ENCODE assay signal across 17 cellular contexts in the genomic region with DNA sequence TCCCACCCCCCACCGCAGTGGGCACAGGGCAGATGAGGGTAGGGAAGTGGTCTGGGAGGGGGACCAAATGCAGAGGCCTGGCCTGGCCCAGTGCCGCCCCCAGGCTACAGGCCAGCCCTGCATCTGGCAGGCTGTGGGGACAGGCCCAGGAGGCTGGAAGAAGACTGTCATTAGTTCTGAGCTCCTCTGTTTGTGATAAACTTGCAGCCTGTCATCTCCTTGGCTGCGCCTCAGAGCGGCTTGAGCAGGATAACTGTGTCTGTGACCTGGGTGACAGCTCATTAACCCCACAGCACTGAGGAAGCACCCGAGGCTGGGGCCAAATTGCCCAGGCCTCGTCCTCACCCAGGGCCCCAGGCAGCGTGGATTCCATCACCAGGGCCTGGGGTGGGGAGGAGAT. TPM values are rescaled to one million over a fixed set of nuclear protein-coding genes. Genes with fewer than 3 reads are reported as not detected.
DNase-seq lines count a peak whose midpoint lies in the region; ATAC-seq and TF ChIP-seq lines count a peak whose summit lies in the region.
"Had no signal": no experiment of that assay in that cellular context is flagged by ENCODE, and none has a peak within 500 bp of the region (broad histone marks: within the 10 kb centered on the region; RNA-seq: fewer than 3 reads in every experiment).

No MANE protein-coding gene starts in this region.

- TF ChIP-seq POLR2A in HCT116 (IDR thresholded peaks at IDR 0.05; ENCODE audit: borderline replicate concordance, extremely low read depth, insufficient read depth, insufficient read length): no peak

- H3K27ac ChIP-seq in HCT116 (ENCODE audit: low read depth, low read length): no peak overlapping the region; the same call in 1 of the 2 replicates
- H3K27ac ChIP-seq in mucosa of rectum (ENCODE audit: low read depth in 2 of 2, low read length in 2 of 2): peak overlapping the region; percentile 80 to 90
- H3K27ac ChIP-seq: HL-60 had no signal

- peak overlapping the region; percentile 3; the same call in 1 of the 2 replicates for H3K9ac ChIP-seq in HCT116 (ENCODE audit: low read length)
- H3K9ac ChIP-seq in adipocyte (ENCODE audit: low read length): peak overlapping the region; percentile 31
- H3K9ac ChIP-seq in mucosa of rectum (ENCODE audit: low read depth in 1 of 2, low read length in 2 of 2): peak overlapping the region in 1 of 2 donors; percentile 53

- TF ChIP-seq RAD21 in HCT116 (IDR thresholded peaks at IDR 0.05; ENCODE audit: low read depth): no peak

- POLR2A ChIA-PET in HCT116 (lab: Charles Lee): interaction anchor here (1.5 to 6.0 kb wide), 2 partner anchors 12 to 21 kb away, joined by 3 to 59 read pairs; no protein-coding TSS in a partner anchor

- H3K79me2 ChIP-seq in HCT116 (ENCODE audit: insufficient read depth, low read length): no peaks in the 10 kb centered on the region

- CTCF ChIA-PET in HCT116 (lab: Charles Lee): no interaction called here

- H3K4me3 ChIP-seq in HCT116 (replicated peaks in 1 of 2; ENCODE audit: low read depth in 1 of 2, low read length in 2 of 2) (no peak overlapping the region), adipocyte (ENCODE audit: low read length) (no peak overlapping the region), mucosa of rectum (ENCODE audit: low read length in 2 of 2) (no peak overlapping the region)
- H3K4me3 ChIP-seq: BLaER1 treated with 17β-estradiol and CSF1 and Interleukin-3, amounts not matched to agents 10 nM and 100 nM had no signal

- H3K4me2 ChIP-seq in HCT116 (ENCODE audit: low read length): no peak overlapping the region
- H3K4me2 ChIP-seq: BLaER1 treated with 17β-estradiol and CSF1 and Interleukin-3, amounts not matched to agents 10 nM and 100 nM had no signal

- no peak for ATAC-seq in HCT116
- ATAC-seq in GM19463 (IDR thresholded peaks at IDR 0.05; ENCODE audit: unreplicated experiment): no peak
- no peak for ATAC-seq in sciatic nerve
- ATAC-seq: PC-3 had no signal

- TF ChIP-seq CTCF in HCT116 (IDR thresholded peaks at IDR 0.05 in 2 of 3, conservative IDR thresholded peaks at IDR 0.05 in 1 of 3; ENCODE audit: borderline replicate concordance in 1 of 3, insufficient read depth in 1 of 3, low read depth in 2 of 3, low read length in 2 of 3): no peak

- H2AFZ ChIP-seq in HCT116 (ENCODE audit: low read depth, low read length, poor library complexity, severe bottlenecking): no peak overlapping the region

- DNase-seq in AG08395 (ENCODE audit: low spot score) (peak; percentile 34), HCT116 (ENCODE audit: low read depth, low spot score) (no peak), adipocyte (ENCODE audit: low read depth) (no peak), GM03348 (ENCODE audit: low spot score) (no peak), nucleus accumbens (lab: John Stamatoyannopoulos, UW) (no peak), sciatic nerve (ENCODE audit: low spot score) (no peak)
- DNase-seq: HCEC 1CT; KBM-7; NCI-H1092; NCI-H345; NK-92 treated with Interleukin-12 subunit alpha and Interleukin-12 subunit beta, amount 100 ng/mL, for 24 hours; PC-3; Right ventricle myocardium superior had no signal

- H3K36me3 ChIP-seq in HCT116 (ENCODE audit: control insufficient read depth in 1 of 2, insufficient read depth in 2 of 2, low read length in 2 of 2) (no peaks in the 10 kb centered on the region), adipocyte (ENCODE audit: control insufficient read depth, insufficient read depth, low read length, severe bottlenecking) (peaks cover 11% of the 10 kb centered on the region), mucosa of rectum (ENCODE audit: control insufficient read depth in 2 of 2, insufficient read depth in 2 of 2, low read length in 2 of 2) (peaks cover 0 to 15% of the 10 kb centered on the region in 2 donors)
- H3K36me3 ChIP-seq: BLaER1 treated with 17β-estradiol and CSF1 and Interleukin-3, amounts not matched to agents 10 nM and 100 nM had no signal

- peaks cover 57 to 71% of the 10 kb centered on the region in 2 experiments for H3K4me1 ChIP-seq in HCT116 (ENCODE audit: control insufficient read depth in 1 of 2, insufficient read depth in 2 of 2, low read length in 2 of 2)
- peaks cover 31% of the 10 kb centered on the region for H3K4me1 ChIP-seq in adipocyte (ENCODE audit: control insufficient read depth, insufficient read depth, low read length)
- H3K4me1 ChIP-seq in mucosa of rectum (ENCODE audit: control insufficient read depth in 2 of 2, insufficient read depth in 2 of 2, low read length in 2 of 2): peaks cover 39 to 62% of the 10 kb centered on the region in 2 donors

- H3K9me2 ChIP-seq in HCT116 (ENCODE audit: insufficient read depth): no peaks in the 10 kb centered on the region

- BruUV-seq in HCT116 (replicated peaks; lab: Mats Ljungman, UMichigan): no TSS peak

- RAD21 ChIA-PET in HCT116 (lab: Charles Lee; ENCODE audit: low non-redundant PET in 1 of 2, low total read pairs in 2 of 2, uncharacterized antibody in 2 of 2, unreplicated experiment in 2 of 2): interaction anchor here in 1 of 2 experiments (0.9 kb wide), 1 partner anchor 28 kb away, joined by 3 read pairs; no protein-coding TSS in a partner anchor

- H3K9me3 ChIP-seq in HCT116 (ENCODE audit: control insufficient read depth in 1 of 2, insufficient read depth in 1 of 2, low read depth in 1 of 2, low read length in 2 of 2) (no peaks in the 10 kb centered on the region), adipocyte (ENCODE audit: control insufficient read depth, low read length) (no peaks in the 10 kb centered on the region), mucosa of rectum (ENCODE audit: control insufficient read depth in 2 of 2, low read length in 2 of 2) (no peaks in the 10 kb centered on the region)

- H4K20me1 ChIP-seq in HCT116 (ENCODE audit: insufficient read depth): no peaks in the 10 kb centered on the region
- H4K20me1 ChIP-seq: BLaER1 treated with 17β-estradiol and CSF1 and Interleukin-3, amounts not matched to agents 10 nM and 100 nM had no signal

- H3K27me3 ChIP-seq in HCT116 (ENCODE audit: insufficient read depth, low read length) (no peaks in the 10 kb centered on the region), adipocyte (replicated peaks; ENCODE audit: control insufficient read depth, insufficient read depth, low read length) (no peaks in the 10 kb centered on the region), mucosa of rectum (ENCODE audit: control insufficient read depth in 2 of 2, insufficient read depth in 2 of 2, low read length in 2 of 2) (no peaks in the 10 kb centered on the region)
- H3K27me3 ChIP-seq: BLaER1 treated with 17β-estradiol and CSF1 and Interleukin-3, amounts not matched to agents 10 nM and 100 nM had no signal

- intact Hi-C loops in HCT116 (cut with micrococcal nuclease) (no loop called here), sciatic nerve (cut with DNase I) (no loop called here)

TF ChIP-seq in HCT116, 20 proteins besides CTCF, POLR2A, EP300 and RAD21:
- TF ChIP-seq, protein P1, sequence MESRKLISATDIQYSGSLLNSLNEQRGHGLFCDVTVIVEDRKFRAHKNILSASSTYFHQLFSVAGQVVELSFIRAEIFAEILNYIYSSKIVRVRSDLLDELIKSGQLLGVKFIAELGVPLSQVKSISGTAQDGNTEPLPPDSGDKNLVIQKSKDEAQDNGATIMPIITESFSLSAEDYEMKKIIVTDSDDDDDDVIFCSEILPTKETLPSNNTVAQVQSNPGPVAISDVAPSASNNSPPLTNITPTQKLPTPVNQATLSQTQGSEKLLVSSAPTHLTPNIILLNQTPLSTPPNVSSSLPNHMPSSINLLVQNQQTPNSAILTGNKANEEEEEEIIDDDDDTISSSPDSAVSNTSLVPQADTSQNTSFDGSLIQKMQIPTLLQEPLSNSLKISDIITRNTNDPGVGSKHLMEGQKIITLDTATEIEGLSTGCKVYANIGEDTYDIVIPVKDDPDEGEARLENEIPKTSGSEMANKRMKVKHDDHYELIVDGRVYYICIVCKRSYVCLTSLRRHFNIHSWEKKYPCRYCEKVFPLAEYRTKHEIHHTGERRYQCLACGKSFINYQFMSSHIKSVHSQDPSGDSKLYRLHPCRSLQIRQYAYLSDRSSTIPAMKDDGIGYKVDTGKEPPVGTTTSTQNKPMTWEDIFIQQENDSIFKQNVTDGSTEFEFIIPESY (IDR thresholded peaks at IDR 0.05; ENCODE audit: extremely low read depth, insufficient replicate concordance, low read length): no peak
- peak; percentile 36; the same call in 1 of the 2 replicates for TF ChIP-seq ZFX (IDR thresholded peaks at IDR 0.05)

RNA-seq across cellular contexts. Expression of a gene that starts 23.9 kb away (rescaled TPM):
- total RNA-seq in HCT116 (2021; ENCODE audit: unreplicated experiment) (66.2 TPM), sciatic nerve (5.4 TPM)
- polyA plus RNA-seq in HCT116 (2012): 40.1 and 55.8 TPM in 2 replicates

RNA-seq across cellular contexts. Expression of a gene that starts 49.1 kb away (rescaled TPM):
- total RNA-seq in HCT116 (2021; ENCODE audit: unreplicated experiment) (72.0 TPM), sciatic nerve (106 TPM)
- polyA plus RNA-seq in HCT116 (2012): 20.0 and 26.1 TPM in 2 replicates

Comparison
In these comparisons a context has a peak if more than half of its experiments do, and no peak if none do; other contexts are left out.
1. RNA of a gene that starts 23.9 kb away (total RNA-seq): 66.2 TPM in HCT116 (single experiment); 5.4 TPM in sciatic nerve (single experiment); every median in the first group is over 10 times any median in the second.